Comparison of ENCODE assay signal across 18 cellular contexts in genomic region chr4:10299601-10300000, GRCh38.
"Had no signal": no experiment of that assay in that cellular context is flagged by ENCODE, and none has a peak within 500 bp of the region (broad histone marks: within the 10 kb centered on the region; RNA-seq: fewer than 3 reads in every experiment).

No MANE protein-coding gene starts in this region.

- H3K79me2 ChIP-seq: hepatocyte had no signal

- H3K4me3 ChIP-seq: cardiac muscle cell, colonic mucosa, hepatocyte, lung, tibial artery, vagina had no signal

- H3K9me3 ChIP-seq: colonic mucosa, tibial artery, vagina had no signal

- H3K27me3 ChIP-seq: cardiac muscle cell, colonic mucosa, hepatocyte, tibial artery, vagina had no signal

- ATAC-seq: left cardiac atrium; naive thymus-derived CD8-positive, alpha-beta T cell; stimulated activated memory B cell treated with anti-CD40 and anti-IgM and Interleukin-4, amounts not matched to agents 10 μg/mL and 1 μg/mL and 100 μg/mL, for 72 hours had no signal

- H3K27ac ChIP-seq: cardiac muscle cell, colonic mucosa, hepatocyte, tibial artery, vagina had no signal

- H3K4me2 ChIP-seq: hepatocyte had no signal

- DNase-seq: activated CD4-positive, alpha-beta memory T cell treated with anti-CD3 and anti-CD28 coated beads for 36 hours; activated CD4-positive, alpha-beta T cell treated with anti-CD3 and anti-CD28 coated beads for 1 hour; activated gamma-delta T cell; activated T-cell treated with anti-CD3 and anti-CD28 coated beads, Interleukin-2, amount 50 U/mL, for 48 hours; anterior cingulate cortex; colonic mucosa; effector CD4-positive, alpha-beta T cell; left cardiac atrium; naive thymus-derived CD8-positive, alpha-beta T cell; posterior cingulate gyrus; small intestine; tibial artery had no signal

- H3K27me3 Mint-ChIP-seq: activated naive CD8-positive, alpha-beta T cell had no signal

- H3K36me3 Mint-ChIP-seq: activated CD4-positive, alpha-beta memory T cell treated with anti-CD3 and anti-CD28 coated beads for 36 hours; activated naive CD8-positive, alpha-beta T cell; naive thymus-derived CD8-positive, alpha-beta T cell; stimulated activated memory B cell treated with anti-CD40 and anti-IgM and Interleukin-4, amounts not matched to agents 10 μg/mL and 1 μg/mL and 100 μg/mL, for 72 hours had no signal

- H3K4me1 Mint-ChIP-seq: stimulated activated memory B cell treated with anti-CD40 and anti-IgM and Interleukin-4, amounts not matched to agents 10 μg/mL and 1 μg/mL and 100 μg/mL, for 72 hours had no signal

- H3K9me3 Mint-ChIP-seq: activated CD4-positive, alpha-beta memory T cell treated with anti-CD3 and anti-CD28 coated beads for 36 hours; naive thymus-derived CD8-positive, alpha-beta T cell; stimulated activated memory B cell treated with anti-CD40 and anti-IgM and Interleukin-4, amounts not matched to agents 10 μg/mL and 1 μg/mL and 100 μg/mL, for 72 hours had no signal

- H3K27ac Mint-ChIP-seq: activated CD4-positive, alpha-beta memory T cell treated with anti-CD3 and anti-CD28 coated beads for 36 hours; activated naive CD8-positive, alpha-beta T cell; naive thymus-derived CD8-positive, alpha-beta T cell; stimulated activated memory B cell treated with anti-CD40 and anti-IgM and Interleukin-4, amounts not matched to agents 10 μg/mL and 1 μg/mL and 100 μg/mL, for 72 hours had no signal

- H2AFZ ChIP-seq: hepatocyte had no signal

- H3K4me3 Mint-ChIP-seq: activated CD4-positive, alpha-beta memory T cell treated with anti-CD3 and anti-CD28 coated beads for 36 hours; activated naive CD8-positive, alpha-beta T cell; naive thymus-derived CD8-positive, alpha-beta T cell; stimulated activated memory B cell treated with anti-CD40 and anti-IgM and Interleukin-4, amounts not matched to agents 10 μg/mL and 1 μg/mL and 100 μg/mL, for 72 hours had no signal

- H3K36me3 ChIP-seq: cardiac muscle cell, colonic mucosa, tibial artery, vagina had no signal

- H3K4me1 ChIP-seq: colonic mucosa had no signal
